Comparison of ENCODE assay signal across 8 cellular contexts in the genomic region with DNA sequence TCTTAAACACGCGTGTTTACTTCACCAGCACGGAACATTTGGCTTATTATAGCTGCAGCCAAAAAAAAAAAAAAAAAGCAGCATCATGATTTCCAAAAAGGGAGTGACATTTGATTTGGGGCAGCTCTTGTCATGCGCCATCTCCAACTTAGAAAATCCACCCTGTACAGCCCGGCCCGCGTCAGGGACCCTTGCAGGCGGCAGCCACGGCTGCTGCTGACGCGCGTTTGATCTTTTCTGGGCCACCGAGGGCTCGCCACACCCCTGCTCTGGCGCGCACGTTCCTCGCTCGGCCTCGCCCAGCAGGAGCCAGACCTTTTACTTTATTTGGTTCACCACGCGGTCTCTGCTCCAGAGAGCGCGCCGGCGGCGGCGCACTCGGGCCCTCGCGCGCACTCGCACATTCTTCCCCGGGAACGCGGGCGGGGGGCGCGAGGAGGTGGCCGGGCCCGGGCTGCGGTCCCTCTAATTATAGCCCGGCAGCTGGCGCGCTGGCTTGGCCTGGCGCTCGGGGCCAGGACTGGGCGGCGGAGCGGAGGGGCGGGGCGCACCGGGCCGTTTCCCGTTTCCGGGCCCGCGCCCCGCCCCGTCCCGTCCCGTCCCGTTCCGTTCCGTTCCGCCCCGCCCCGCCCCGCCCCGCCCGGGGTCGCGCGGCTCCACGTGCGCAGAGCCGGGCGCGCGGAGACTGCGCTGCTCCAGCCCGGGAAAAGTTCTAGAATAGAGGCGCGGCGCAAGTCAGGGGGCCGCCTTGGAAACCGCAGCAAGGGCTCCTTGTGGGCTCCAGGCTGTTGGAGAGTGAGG. TPM values are rescaled to one million over a fixed set of nuclear protein-coding genes. Genes with fewer than 3 reads are reported as not detected.
DNase-seq lines count a peak whose midpoint lies in the region; FAIRE-seq and TF ChIP-seq lines count a peak whose summit lies in the region.

No MANE protein-coding gene starts in this region.

- no peaks in the 10 kb centered on the region for H3K79me1 ChIP-seq in neuronal stem cell (ENCODE audit: low read depth, low read length)

- no CpG with 5 or more reads among the region's 87 CpGs for WGBS in neuronal stem cell (ENCODE audit: extremely low coverage in 2 of 2, insufficient read length in 2 of 2, insufficient replicate concordance in 1 of 2), 2 donors
- 0% methylated on average over 51 to 67 of the region's 87 CpGs for WGBS in tibial nerve, 2 donors

- no peak overlapping the region for H3K4ac ChIP-seq in neuronal stem cell (ENCODE audit: low read length)

- peak in 2 of 5 experiments; percentile 30 to 54 for TF ChIP-seq CTCF in tibial nerve (IDR thresholded peaks at IDR 0.05)

- H3K9ac ChIP-seq in neuronal stem cell (ENCODE audit: low read depth, low read length, poor library complexity) = no peak overlapping the region

- no peak overlapping the region for H2BK120ac ChIP-seq in neuronal stem cell (ENCODE audit: low read depth, low read length)

- H3K14ac ChIP-seq in neuronal stem cell (ENCODE audit: low read length) = no peak overlapping the region

- peak overlapping the region; percentile 88 for H3K18ac ChIP-seq in neuronal stem cell (ENCODE audit: low read length)

- TF ChIP-seq POLR2A in tibial nerve (IDR thresholded peaks at IDR 0.05) = peak; percentile 53 to 84

- peak; percentile 82 to 87 for TF ChIP-seq EP300 in tibial nerve (IDR thresholded peaks at IDR 0.05)

- H3K27me3 ChIP-seq in H7 (ENCODE audit: control insufficient read depth, insufficient read depth, low read length) (no peaks in the 10 kb centered on the region), SJCRH30 (no peaks in the 10 kb centered on the region), neuronal stem cell (ENCODE audit: control insufficient read depth in 3 of 3, insufficient read depth in 3 of 3, low read depth in 1 of 3, low read length in 3 of 3) (no peaks in the 10 kb centered on the region), tibial nerve (no peaks in the 10 kb centered on the region)

- H2BK5ac ChIP-seq in neuronal stem cell (ENCODE audit: low read length) = peak overlapping the region; percentile 16

- peaks cover 27% of the 10 kb centered on the region for H3K4me1 ChIP-seq in SJCRH30
- peaks cover 5 to 47% of the 10 kb centered on the region in 2 donors for H3K4me1 ChIP-seq in neuronal stem cell (ENCODE audit: control insufficient read depth in 2 of 2, insufficient read depth in 1 of 2, low read depth in 1 of 2, low read length in 2 of 2)
- peaks cover 20 to 63% (median 55%) of the 10 kb centered on the region in 4 donors for H3K4me1 ChIP-seq in tibial nerve

- H3K23ac ChIP-seq in neuronal stem cell (ENCODE audit: low read depth, low read length, poor library complexity) = no peak overlapping the region

- H2AK5ac ChIP-seq in neuronal stem cell (ENCODE audit: low read depth, low read length) = no peak overlapping the region

- no peak overlapping the region for H4K91ac ChIP-seq in neuronal stem cell (ENCODE audit: low read depth, low read length, poor library complexity)

- H3K36me3 ChIP-seq in H7 (replicated peaks; ENCODE audit: control insufficient read depth, insufficient read depth, low read length) (no peaks in the 10 kb centered on the region), SJCRH30 (peaks cover 12% of the 10 kb centered on the region; the same call in 1 of the 2 replicates), neuronal stem cell (replicated peaks in 1 of 2; ENCODE audit: control insufficient read depth in 2 of 2, insufficient read depth in 2 of 2, low read length in 2 of 2) (peaks cover 0 to 33% of the 10 kb centered on the region in 2 donors), tibial nerve (no peaks in the 10 kb centered on the region)

- DNase-seq in GM03348 (ENCODE audit: low spot score) = peak; percentile 90
- peak; percentile 95 for DNase-seq in H7
- peak; percentile 87 for DNase-seq in LoVo (ENCODE audit: low spot score)
- DNase-seq in SJCRH30 = peak; percentile 89 to 91
- DNase-seq in activated naive CD4-positive, alpha-beta T cell (lab: John Stamatoyannopoulos, UW) = peak; percentile 25 to 47 (median 34)
- DNase-seq in frontal cortex (ENCODE audit: low spot score in 2 of 2) = peak; percentile 82 to 87
- DNase-seq in neuronal stem cell (ENCODE audit: low spot score) = peak; percentile 90
- peak; percentile 71 to 75 for DNase-seq in tibial nerve (ENCODE audit: low spot score in 2 of 2)

- H2BK12ac ChIP-seq in neuronal stem cell (ENCODE audit: low read length) = no peak overlapping the region

- H3K4me3 ChIP-seq in H7 (ENCODE audit: insufficient read depth, low read depth, low read length) (peak overlapping the region; percentile 60), SJCRH30 (peak overlapping the region; percentile 55), neuronal stem cell (ENCODE audit: low read length in 2 of 2) (peak overlapping the region; percentile 40 to 74), tibial nerve (peak overlapping the region; percentile 54 to 61 (median 59))

- no peaks in the 10 kb centered on the region for H3K9me3 ChIP-seq in SJCRH30 (replicated peaks)
- H3K9me3 ChIP-seq in neuronal stem cell (replicated peaks in 1 of 2; ENCODE audit: control insufficient read depth in 2 of 2, insufficient read depth in 1 of 2, low read depth in 1 of 2, low read length in 2 of 2) = no peaks in the 10 kb centered on the region
- no peaks in the 10 kb centered on the region for H3K9me3 ChIP-seq in tibial nerve

- no peak for FAIRE-seq in frontal cortex (lab: Jason Lieb, UNC)

- peak overlapping the region; percentile 69 for H3K27ac ChIP-seq in SJCRH30
- H3K27ac ChIP-seq in neuronal stem cell (replicated peaks; ENCODE audit: low read length) = peak overlapping the region; percentile 90
- H3K27ac ChIP-seq in tibial nerve = peak overlapping the region; percentile 98 to 100 (median 99)

- H2AFZ ChIP-seq in neuronal stem cell (ENCODE audit: low read length) = peak overlapping the region; percentile 81

- H2BK15ac ChIP-seq in neuronal stem cell (ENCODE audit: low read length) = no peak overlapping the region

- no peak overlapping the region for H4K8ac ChIP-seq in neuronal stem cell (ENCODE audit: low read depth, low read length)

- H3K4me2 ChIP-seq in neuronal stem cell (ENCODE audit: insufficient read depth, low read length, poor library complexity, severe bottlenecking) = peak overlapping the region; percentile 65

RNA-seq across cellular contexts. Expression of a gene that starts 10.2 kb away (rescaled TPM):
- 67.0 and 90.9 TPM in 2 replicates for total RNA-seq in H7 (2014; rRNA removed; shearing (Covaris generic))
- total RNA-seq in SJCRH30 (2014; rRNA removed; shearing (Covaris generic)) = 33.2 and 41.1 TPM in 2 replicates
- total RNA-seq in frontal cortex (97.0 TPM), tibial nerve (100 to 1,000 TPM in 1 of 4 donors, 10 to 100 TPM in 3; 71.4 to 107 (median 93.8) TPM)
- 28.8 TPM for polyA plus RNA-seq in neuronal stem cell (2013, experiment 1 of 2)
- polyA plus RNA-seq in neuronal stem cell (2013, experiment 2 of 2) = 29.3 TPM

Comparison
In these comparisons a context has a peak if more than half of its experiments do, and no peak if none do; other contexts are left out.
1. Peak in every context shown above with its lines: DNase-seq, H3K4me3 ChIP-seq and H3K27ac ChIP-seq.
2. DNase-seq: peak in every context shown above with its lines; median percentile 95 in H7; 90 in GM03348; 90 in SJCRH30; 90 in neuronal stem cell; 87 in LoVo; 84 in frontal cortex; 73 in tibial nerve; 34 in activated naive CD4-positive, alpha-beta T cell.